24 cellular contexts compared by ENCODE assay signal in the genomic region with DNA sequence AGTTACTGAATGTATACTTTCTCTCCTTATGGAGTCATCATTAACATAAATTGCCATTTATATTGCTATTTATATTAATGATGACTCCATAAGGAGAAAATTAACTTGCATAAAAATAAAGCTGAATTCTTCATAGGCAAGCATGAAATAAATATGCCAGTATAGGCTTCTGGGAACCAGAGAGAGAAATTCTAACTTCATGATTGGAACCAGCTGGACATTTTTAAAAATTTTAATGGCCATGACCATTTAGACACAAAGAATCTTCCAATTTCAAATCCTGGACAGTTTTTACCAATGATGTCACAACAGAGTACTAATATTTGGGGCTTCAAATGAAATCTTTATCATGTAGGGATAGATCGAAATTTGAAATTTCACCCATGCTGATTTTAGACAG.
"Had no signal": no experiment of that assay in that cellular context is flagged by ENCODE, and none has a peak within 500 bp of the region (broad histone marks: within the 10 kb centered on the region; RNA-seq: fewer than 3 reads in every experiment).

No MANE protein-coding gene starts in this region.

- H2AFZ ChIP-seq: hepatocyte, parathyroid adenoma had no signal

- H3K4me1 ChIP-seq: parathyroid adenoma, prostate gland, right lobe of liver, spleen, testis, tibial nerve, upper lobe of right lung, vagina had no signal

- H3K9ac ChIP-seq: parathyroid adenoma had no signal

- ATAC-seq: left cardiac atrium; left ventricle myocardium superior; right lobe of liver; stimulated activated naive B cell treated with anti-CD40 and anti-IgM and Interleukin-4, amounts not matched to agents 10 μg/mL and 1 μg/mL and 100 μg/mL, for 72 hours; upper lobe of right lung had no signal

- H3K79me2 ChIP-seq: hepatocyte, parathyroid adenoma had no signal

- H3K36me3 ChIP-seq: prostate gland, right lobe of liver, spleen, tibial nerve, upper lobe of right lung, vagina had no signal

- H3K27me3 ChIP-seq: hepatocyte, right lobe of liver, spleen, testis, tibial nerve, upper lobe of right lung, vagina had no signal

- DNase-seq: effector CD4-positive, alpha-beta T cell; endodermal cell; erythroblast; head of caudate nucleus; kidney; left cardiac atrium; left ventricle myocardium superior; mesendoderm; naive B cell; occipital lobe; right lobe of liver; spleen; stimulated activated CD4-positive, alpha-beta T cell treated with anti-CD3 and anti-CD28 coated beads, Interleukin-2, amount 100 ng/mL, for 24 hours; stimulated activated CD4-positive, alpha-beta T cell treated with anti-CD3 and anti-CD28 coated beads, Interleukin-4, amount 100 ng/mL, for 4 hours; stimulated activated naive B cell treated with anti-CD40 and anti-IgM and Interleukin-4, amounts not matched to agents 10 μg/mL and 1 μg/mL and 100 μg/mL, for 72 hours; testis; upper lobe of right lung had no signal

- H3K27ac ChIP-seq: coronary artery, hepatocyte, parathyroid adenoma, prostate gland, right lobe of liver, spleen, testis, tibial nerve, upper lobe of right lung, vagina had no signal

- H3K4me3 ChIP-seq: coronary artery, hepatocyte, lung, prostate gland, right lobe of liver, spleen, testis, tibial nerve, upper lobe of right lung, vagina had no signal

- H3K4me2 ChIP-seq: hepatocyte had no signal

- H3K9me3 ChIP-seq: prostate gland, right lobe of liver, testis, upper lobe of right lung, vagina had no signal
